In genomic region chr4:185721949-185722316, GRCh38 we compare ENCODE assay signal across 15 cellular contexts.
DNase-seq lines count a peak whose midpoint lies in the region; ATAC-seq and TF ChIP-seq lines count a peak whose summit lies in the region.
"Had no signal": no experiment of that assay in that cellular context is flagged by ENCODE, and none has a peak within 500 bp of the region (broad histone marks: within the 10 kb centered on the region; RNA-seq: fewer than 3 reads in every experiment).

No MANE protein-coding gene starts in this region.

- WGBS in stomach, 5 donors: 16 to 27% (median 18%) methylated on average over 3 of the region's 3 CpGs

- peaks cover 24 to 97% (median 67%) of the 10 kb centered on the region in 4 donors for H3K4me1 ChIP-seq in stomach

- no peaks in the 10 kb centered on the region for H3K9me3 ChIP-seq in stomach
- no peaks in the 10 kb centered on the region for H3K9me3 ChIP-seq in CD4-positive, alpha-beta T cell (ENCODE audit: control insufficient read depth, low read length)

- CTCF ChIA-PET in CD4-positive, alpha-beta T cell (lab: Charles Lee): no interaction called here

- H3K27me3 Mint-ChIP-seq in CD4-positive, alpha-beta T cell: no peaks in the 10 kb centered on the region

- no peak overlapping the region for H3K4me3 Mint-ChIP-seq in CD4-positive, alpha-beta T cell
- H3K4me3 Mint-ChIP-seq: IgD-negative memory B cell; naive thymus-derived CD4-positive, alpha-beta T cell had no signal

- H3K27ac ChIP-seq in brain microvascular endothelial cell: peak overlapping the region; percentile 56
- peak overlapping the region in 4 of 5 donors; percentile 71 to 84 (median 80) for H3K27ac ChIP-seq in stomach
- no peak overlapping the region for H3K27ac ChIP-seq in CD4-positive, alpha-beta T cell (ENCODE audit: low read depth, low read length)
- H3K27ac ChIP-seq: 22Rv1 had no signal

- no peak for TF ChIP-seq POLR2A in stomach (IDR thresholded peaks at IDR 0.05)

- TF ChIP-seq CTCF in brain microvascular endothelial cell (IDR thresholded peaks at IDR 0.05; ENCODE audit: low read depth, low read length, missing control alignments) (no peak), stomach (IDR thresholded peaks at IDR 0.05) (no peak)
- no peak for TF ChIP-seq CTCF in CD4-positive, alpha-beta T cell (IDR thresholded peaks at IDR 0.05)

- in situ Hi-C loops in brain microvascular endothelial cell (cut with HindIII; ENCODE audit: low pct_ligation_motif_present, low sequenced_read_pairs): no loop called here

- H3K4me3 ChIP-seq in brain microvascular endothelial cell (ENCODE audit: low read depth, low read length) (no peak overlapping the region), stomach (no peak overlapping the region)
- H3K4me3 ChIP-seq: skin epidermis had no signal

- POLR2A ChIA-PET in CD4-positive, alpha-beta T cell (lab: Charles Lee): no interaction called here

- H3K36me3 ChIP-seq in brain microvascular endothelial cell (replicated peaks) (no peaks in the 10 kb centered on the region), stomach (no peaks in the 10 kb centered on the region)

- H3K27me3 ChIP-seq in brain microvascular endothelial cell (replicated peaks): no peaks in the 10 kb centered on the region
- H3K27me3 ChIP-seq in stomach: no peaks in the 10 kb centered on the region
- H3K27me3 ChIP-seq in CD4-positive, alpha-beta T cell (ENCODE audit: control insufficient read depth, insufficient read depth, low read length): no peaks in the 10 kb centered on the region

- ATAC-seq in left lobe of liver: peak; percentile 53
- no peak for ATAC-seq in GM19324 (IDR thresholded peaks at IDR 0.05; ENCODE audit: low FRiP score, unreplicated experiment)
- no peak for ATAC-seq in CD4-positive, alpha-beta T cell (ENCODE audit: poor library complexity)
- ATAC-seq: naive thymus-derived CD4-positive, alpha-beta T cell had no signal

- intact Hi-C loops in stomach (cut with DNase I; ENCODE audit: low total_unique reads): no loop called here
- intact Hi-C loops in CD4-positive, alpha-beta T cell (cut with DNase I, micrococcal nuclease): no loop called here

- H3K4me1 Mint-ChIP-seq in CD4-positive, alpha-beta T cell (ENCODE audit: low read depth): no peaks in the 10 kb centered on the region
- H3K4me1 Mint-ChIP-seq: naive thymus-derived CD4-positive, alpha-beta T cell had no signal

- no peaks in the 10 kb centered on the region for H3K36me3 Mint-ChIP-seq in CD4-positive, alpha-beta T cell (ENCODE audit: low read depth)
- H3K36me3 Mint-ChIP-seq: IgD-negative memory B cell; naive thymus-derived CD4-positive, alpha-beta T cell had no signal

- no peak for TF ChIP-seq EP300 in stomach (IDR thresholded peaks at IDR 0.05)

- no peak overlapping the region for H3K27ac Mint-ChIP-seq in CD4-positive, alpha-beta T cell
- H3K27ac Mint-ChIP-seq: IgD-negative memory B cell; naive thymus-derived CD4-positive, alpha-beta T cell had no signal

- H3K9me3 Mint-ChIP-seq in CD4-positive, alpha-beta T cell: no peaks in the 10 kb centered on the region
- H3K9me3 Mint-ChIP-seq: IgD-negative memory B cell; naive thymus-derived CD4-positive, alpha-beta T cell had no signal

- DNase-seq in DMS79 treated with DMSO at 0.1 percent for 48 hours (lab: John Stamatoyannopoulos, UW): peak; percentile 36
- no peak for DNase-seq in DMS79 (lab: John Stamatoyannopoulos, UW)
- DNase-seq in brain microvascular endothelial cell: peak; percentile 58
- DNase-seq in left lobe of liver (ENCODE audit: low spot score): no peak
- no peak for DNase-seq in stomach
- DNase-seq in activated CD4-positive, alpha-beta T cell treated with anti-CD3 and anti-CD28 coated beads for 1 hour: no peak
- DNase-seq in CD4-positive, alpha-beta T cell: no peak
- DNase-seq: activated gamma-delta T cell; naive thymus-derived CD4-positive, alpha-beta T cell; NCI-H146; SHP77 treated with DMSO at 0.1 percent for 48 hours had no signal

Comparison
In these comparisons a context has a peak if more than half of its experiments do, and no peak if none do; other contexts are left out.
1. DNase-seq: peak in DMS79 treated with DMSO at 0.1 percent for 48 hours (single experiment) and brain microvascular endothelial cell (single experiment); none in DMS79 (single experiment), left lobe of liver (single experiment), stomach (single experiment), activated CD4-positive, alpha-beta T cell treated with anti-CD3 and anti-CD28 coated beads for 1 hour (single experiment) and CD4-positive, alpha-beta T cell (0 of 10).